Comparison of ENCODE assay signal across 8 cellular contexts in genomic region chr13:71240906-71241305, GRCh38.
DNase-seq lines count a peak whose midpoint lies in the region; ATAC-seq and TF ChIP-seq lines count a peak whose summit lies in the region.

No MANE protein-coding gene starts in this region.

- intact Hi-C loops in left ventricle myocardium inferior (cut with micrococcal nuclease), result no loop called here

- no peaks in the 10 kb centered on the region for H3K4me1 ChIP-seq in Peyer's patch
- peaks cover 16% of the 10 kb centered on the region for H3K4me1 ChIP-seq in left ventricle myocardium inferior

- no peak for TF ChIP-seq POLR2A in Peyer's patch (IDR thresholded peaks at IDR 0.05)

- H3K36me3 ChIP-seq in Peyer's patch (no peaks in the 10 kb centered on the region), left ventricle myocardium inferior (no peaks in the 10 kb centered on the region)

- H3K9me3 ChIP-seq in Peyer's patch (no peaks in the 10 kb centered on the region), left ventricle myocardium inferior (replicated peaks) (no peaks in the 10 kb centered on the region)

- DNase-seq in A172 (ENCODE audit: low spot score), result peak; percentile 1
- DNase-seq in Peyer's patch, result no peak
- DNase-seq in left ventricle myocardium inferior, result no peak
- DNase-seq in activated CD4-positive, alpha-beta T cell treated with anti-CD3 and anti-CD28 coated beads for 4 hours, result no peak
- no peak for DNase-seq in HCEC 1CT
- no peak for DNase-seq in NCI-H774 (lab: John Stamatoyannopoulos, UW)
- no peak for DNase-seq in NCI-H1436 (lab: John Stamatoyannopoulos, UW)

- H3K27me3 ChIP-seq in Peyer's patch, result no peaks in the 10 kb centered on the region
- H3K27me3 ChIP-seq in left ventricle myocardium inferior (ENCODE audit: low read depth), result no peaks in the 10 kb centered on the region

- ATAC-seq in GM19035 (IDR thresholded peaks at IDR 0.05; ENCODE audit: unreplicated experiment), result peak; percentile 62

- H3K4me3 ChIP-seq in Peyer's patch (no peak overlapping the region), left ventricle myocardium inferior (no peak overlapping the region)

- TF ChIP-seq CTCF in Peyer's patch (IDR thresholded peaks at IDR 0.05), result peak in 4 of 6 experiments; percentile 13 to 42 (median 34)
- TF ChIP-seq CTCF in left ventricle myocardium inferior (IDR thresholded peaks at IDR 0.05; ENCODE audit: borderline replicate concordance), result peak; percentile 61

- H3K27ac ChIP-seq in Peyer's patch, result no peak overlapping the region
- H3K27ac ChIP-seq in left ventricle myocardium inferior (replicated peaks), result no peak overlapping the region
